ENCODE assay signal across 8 cellular contexts in genomic region chr10:103691723-103692380, GRCh38.
DNase-seq lines count a peak whose midpoint lies in the region; ATAC-seq, FAIRE-seq and TF ChIP-seq lines count a peak whose summit lies in the region.

No MANE protein-coding gene starts in this region.

- peaks cover 4% of the 10 kb centered on the region for H3K27me3 Mint-ChIP-seq in CD4-positive, CD25-positive, alpha-beta regulatory T cell

- H3K27ac Mint-ChIP-seq in CD4-positive, CD25-positive, alpha-beta regulatory T cell = peak overlapping the region; percentile 15 to 82 (median 47)

- peaks cover 0 to 38% (median 20%) of the 10 kb centered on the region in 4 donors for H3K4me1 Mint-ChIP-seq in CD4-positive, CD25-positive, alpha-beta regulatory T cell

- H3K36me3 ChIP-seq in CD4-positive, CD25-positive, alpha-beta regulatory T cell (ENCODE audit: control insufficient read depth, insufficient read depth, low read length) = no peaks in the 10 kb centered on the region
- H3K36me3 ChIP-seq in brain microvascular endothelial cell (replicated peaks) (no peaks in the 10 kb centered on the region), gastrocnemius medialis (no peaks in the 10 kb centered on the region), upper lobe of right lung (no peaks in the 10 kb centered on the region)

- no peak for FAIRE-seq in frontal cortex (lab: Jason Lieb, UNC)

- intact Hi-C loops in gastrocnemius medialis (cut with DNase I; ENCODE audit: low total_unique reads) = no loop called here
- intact Hi-C loops in upper lobe of right lung (cut with DNase I) = no loop called here

- H3K27ac ChIP-seq in CD4-positive, CD25-positive, alpha-beta regulatory T cell (ENCODE audit: insufficient read depth, low read length, poor library complexity, severe bottlenecking) = no peak overlapping the region
- H3K27ac ChIP-seq in brain microvascular endothelial cell (no peak overlapping the region), temporal lobe (ENCODE audit: low read depth, low read length) (peak overlapping the region; percentile 51), gastrocnemius medialis (no peak overlapping the region), upper lobe of right lung (no peak overlapping the region)

- in situ Hi-C loops in brain microvascular endothelial cell (cut with HindIII; ENCODE audit: low pct_ligation_motif_present, low sequenced_read_pairs) (no loop called here), gastrocnemius medialis (cut with MboI; ENCODE audit: low sequenced_read_pairs in 4 of 4) (loop anchor here in 3 of 4 donors (25.0 kb wide), 1 partner anchor 280 kb away; no protein-coding TSS in a partner anchor)

- no peaks in the 10 kb centered on the region for H3K9me3 ChIP-seq in CD4-positive, CD25-positive, alpha-beta regulatory T cell (ENCODE audit: control insufficient read depth in 2 of 2, low read length in 2 of 2)
- no peaks in the 10 kb centered on the region for H3K9me3 ChIP-seq in gastrocnemius medialis
- H3K9me3 ChIP-seq in upper lobe of right lung = no peaks in the 10 kb centered on the region

- no peak overlapping the region for H3K4me3 ChIP-seq in CD4-positive, CD25-positive, alpha-beta regulatory T cell (ENCODE audit: low read depth, low read length)
- H3K4me3 ChIP-seq in brain microvascular endothelial cell (ENCODE audit: low read depth, low read length) = peak overlapping the region; percentile 70
- no peak overlapping the region for H3K4me3 ChIP-seq in gastrocnemius medialis
- no peak overlapping the region for H3K4me3 ChIP-seq in upper lobe of right lung

- H3K9me3 Mint-ChIP-seq in CD4-positive, CD25-positive, alpha-beta regulatory T cell = no peaks in the 10 kb centered on the region

- peaks cover 39% of the 10 kb centered on the region for H3K4me1 ChIP-seq in CD4-positive, CD25-positive, alpha-beta regulatory T cell (ENCODE audit: control insufficient read depth, insufficient read depth, low read length, poor library complexity, severe bottlenecking)
- H3K4me1 ChIP-seq in gastrocnemius medialis (peaks cover 14% of the 10 kb centered on the region in 2 donors), upper lobe of right lung (peaks cover 18% of the 10 kb centered on the region)

- DNase-seq in CD4-positive, CD25-positive, alpha-beta regulatory T cell = no peak
- DNase-seq in brain microvascular endothelial cell (no peak), gastrocnemius medialis (no peak), frontal cortex (ENCODE audit: low spot score in 2 of 2) (no peak), upper lobe of right lung (no peak)

- ATAC-seq in CD4-positive, CD25-positive, alpha-beta regulatory T cell (ENCODE audit: low read depth in 2 of 2) = no peak
- ATAC-seq in GM19372 (IDR thresholded peaks at IDR 0.05; ENCODE audit: low read depth, unreplicated experiment) (peak; percentile 29), HG03139 (IDR thresholded peaks at IDR 0.05; ENCODE audit: unreplicated experiment) (peak; percentile 11), gastrocnemius medialis (no peak), upper lobe of right lung (no peak)

- no peaks in the 10 kb centered on the region for H3K36me3 Mint-ChIP-seq in CD4-positive, CD25-positive, alpha-beta regulatory T cell

- TF ChIP-seq POLR2A in gastrocnemius medialis (IDR thresholded peaks at IDR 0.05) = no peak

- peak overlapping the region; percentile 67 to 85 (median 74) for H3K4me3 Mint-ChIP-seq in CD4-positive, CD25-positive, alpha-beta regulatory T cell

- no peaks in the 10 kb centered on the region for H3K27me3 ChIP-seq in CD4-positive, CD25-positive, alpha-beta regulatory T cell (ENCODE audit: control insufficient read depth, insufficient read depth, low read length)
- H3K27me3 ChIP-seq in brain microvascular endothelial cell (replicated peaks) (no peaks in the 10 kb centered on the region), gastrocnemius medialis (no peaks in the 10 kb centered on the region), upper lobe of right lung (no peaks in the 10 kb centered on the region)

- TF ChIP-seq CTCF in brain microvascular endothelial cell (IDR thresholded peaks at IDR 0.05; ENCODE audit: low read depth, low read length, missing control alignments) (no peak), gastrocnemius medialis (IDR thresholded peaks at IDR 0.05 in 4 of 5, conservative IDR thresholded peaks at IDR 0.05 in 1 of 5) (no peak), upper lobe of right lung (IDR thresholded peaks at IDR 0.05) (no peak)

Comparison
In these comparisons a context has a peak if more than half of its experiments do, and no peak if none do; other contexts are left out.
1. ATAC-seq: peak in GM19372 (single experiment) and HG03139 (single experiment); none in CD4-positive, CD25-positive, alpha-beta regulatory T cell (0 of 2), gastrocnemius medialis (0 of 2) and upper lobe of right lung (single experiment).